ENCODE assay signal across 9 cellular contexts in the genomic region with DNA sequence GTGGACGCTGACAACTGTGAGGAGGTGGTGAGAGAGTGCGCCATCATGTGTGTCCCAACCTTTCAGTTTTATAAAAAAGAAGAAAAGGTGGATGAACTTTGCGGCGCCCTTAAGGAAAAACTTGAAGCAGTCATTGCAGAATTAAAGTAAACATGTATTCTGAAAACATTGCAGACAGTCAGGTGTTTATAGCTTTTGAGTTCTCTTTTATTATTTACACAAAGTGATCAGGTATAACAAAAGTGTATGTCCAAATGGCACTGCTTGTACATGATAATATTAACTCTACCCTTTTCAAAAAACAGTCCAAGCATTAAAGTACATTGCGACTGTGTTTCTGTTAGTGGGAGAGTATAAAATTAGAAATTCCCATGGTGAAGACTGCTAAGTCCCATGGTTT. TPM values are rescaled to one million over a fixed set of nuclear protein-coding genes. Genes with fewer than 3 reads are reported as not detected.
"Had no signal": no experiment of that assay in that cellular context is flagged by ENCODE, and none has a peak within 500 bp of the region (broad histone marks: within the 10 kb centered on the region; RNA-seq: fewer than 3 reads in every experiment).

No MANE protein-coding gene starts in this region.

- FAIRE-seq: G401.6, GM12878, GM12891, GM12892, GM18507, GM19239 had no signal

- H3K4me3 ChIP-seq: GM12878 had no signal

- ATAC-seq: GM12878 had no signal

- DNase-seq: GDM1, GF-D8 had no signal

RNA-seq across cellular contexts. Expression of gene TXNDC2, which starts 2.2 kb away (rescaled TPM):
- total RNA-seq: G401 had no signal
